7 cellular contexts compared by ENCODE assay signal in the genomic region with DNA sequence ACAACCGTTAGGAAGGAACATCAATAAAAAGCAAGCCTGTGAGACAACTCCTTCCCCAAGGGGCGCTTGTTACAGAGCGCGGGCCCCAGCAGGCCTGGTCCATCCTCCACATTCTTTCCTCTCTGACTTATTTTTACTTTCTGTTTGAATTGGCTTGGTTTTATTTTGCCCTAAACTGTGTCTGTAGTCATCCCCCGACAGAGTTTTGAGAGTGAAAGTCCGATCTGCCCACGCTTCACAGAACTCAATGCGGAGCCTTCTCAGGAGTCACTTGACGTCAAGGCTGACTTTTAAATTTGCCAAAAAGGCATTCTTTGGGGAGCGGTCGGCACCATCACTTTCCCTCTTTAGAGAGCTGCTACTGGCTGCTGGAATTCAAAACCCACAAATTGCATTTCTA.
A peak's percentile ranks its signal among the peaks of the same experiment; 100 is the strongest.
DNase-seq lines count a peak whose midpoint lies in the region; ATAC-seq, FAIRE-seq and TF ChIP-seq lines count a peak whose summit lies in the region.

No MANE protein-coding gene starts in this region.

- H3K27ac Mint-ChIP-seq in activated T-cell treated with anti-CD3 and anti-CD28 coated beads, Interleukin-2, amount 50 U/mL, for 24 hours: peak overlapping the region; percentile 92
- no peak overlapping the region for H3K27ac Mint-ChIP-seq in Calu3 (ENCODE audit: unreplicated experiment)

- CTCF ChIA-PET in Calu3 (lab: Charles Lee): no interaction called here

- peaks cover 2% of the 10 kb centered on the region for H3K36me3 Mint-ChIP-seq in activated T-cell treated with anti-CD3 and anti-CD28 coated beads, Interleukin-2, amount 50 U/mL, for 24 hours (ENCODE audit: low read depth)
- H3K36me3 Mint-ChIP-seq in Calu3 (ENCODE audit: insufficient read depth, unreplicated experiment): no peaks in the 10 kb centered on the region

- H3K9me3 Mint-ChIP-seq in activated T-cell treated with anti-CD3 and anti-CD28 coated beads, Interleukin-2, amount 50 U/mL, for 24 hours: peaks cover 14% of the 10 kb centered on the region
- H3K9me3 Mint-ChIP-seq in Calu3 (ENCODE audit: low read depth, unreplicated experiment): no peaks in the 10 kb centered on the region

- peak; percentile 80 for DNase-seq in activated T-cell treated with anti-CD3 and anti-CD28 coated beads, Interleukin-2, amount 50 U/mL, for 24 hours
- peak; percentile 95 for DNase-seq in foreskin melanocyte
- peak; percentile 66 for DNase-seq in stimulated activated CD4-positive, alpha-beta T cell treated with anti-CD3 and anti-CD28 coated beads, Interleukin-12 subunit alpha, Interleukin-12 subunit beta, amount 100 ng/mL, for 4 hours
- no peak for DNase-seq in Calu3
- DNase-seq in H54 (ENCODE audit: insufficient read length, low spot score): no peak

- no peak for TF ChIP-seq CTCF in Calu3 (IDR thresholded peaks at IDR 0.05; ENCODE audit: unreplicated experiment)

- FAIRE-seq in H54 (lab: Jason Lieb, UNC): no peak

- H3K4me1 Mint-ChIP-seq in activated T-cell treated with anti-CD3 and anti-CD28 coated beads, Interleukin-2, amount 50 U/mL, for 24 hours (ENCODE audit: low read depth): peaks cover 51% of the 10 kb centered on the region
- H3K4me1 Mint-ChIP-seq in Calu3 (ENCODE audit: low read depth, unreplicated experiment): no peaks in the 10 kb centered on the region

- TF ChIP-seq POLR2A in H54 (IDR thresholded peaks at IDR 0.05; ENCODE audit: low read depth, low read length): no peak

- peak; percentile 98 for ATAC-seq in GM19372 (IDR thresholded peaks at IDR 0.05; ENCODE audit: low read depth, unreplicated experiment)
- ATAC-seq in HG03280 (IDR thresholded peaks at IDR 0.05; ENCODE audit: unreplicated experiment): peak; percentile 98

- BruUV-seq in Calu3 (replicated peaks; lab: Mats Ljungman, UMichigan): no TSS peak

- H3K4me3 Mint-ChIP-seq in activated T-cell treated with anti-CD3 and anti-CD28 coated beads, Interleukin-2, amount 50 U/mL, for 24 hours: peak overlapping the region; percentile 36
- no peak overlapping the region for H3K4me3 Mint-ChIP-seq in Calu3 (ENCODE audit: low read depth, unreplicated experiment)

- H3K27me3 Mint-ChIP-seq in activated T-cell treated with anti-CD3 and anti-CD28 coated beads, Interleukin-2, amount 50 U/mL, for 24 hours: no peaks in the 10 kb centered on the region
- H3K27me3 Mint-ChIP-seq in Calu3 (ENCODE audit: unreplicated experiment): no peaks in the 10 kb centered on the region

- intact Hi-C loops in Calu3 (cut with micrococcal nuclease; ENCODE audit: unreplicated experiment): no loop called here

Comparison
In these comparisons a context has a peak if more than half of its experiments do, and no peak if none do; other contexts are left out.
1. DNase-seq: peak in activated T-cell treated with anti-CD3 and anti-CD28 coated beads, Interleukin-2, amount 50 U/mL, for 24 hours (single experiment), foreskin melanocyte (single experiment) and stimulated activated CD4-positive, alpha-beta T cell treated with anti-CD3 and anti-CD28 coated beads, Interleukin-12 subunit alpha, Interleukin-12 subunit beta, amount 100 ng/mL, for 4 hours (single experiment); none in Calu3 (single experiment) and H54 (single experiment).